22 cellular contexts compared by ENCODE assay signal in the genomic region with DNA sequence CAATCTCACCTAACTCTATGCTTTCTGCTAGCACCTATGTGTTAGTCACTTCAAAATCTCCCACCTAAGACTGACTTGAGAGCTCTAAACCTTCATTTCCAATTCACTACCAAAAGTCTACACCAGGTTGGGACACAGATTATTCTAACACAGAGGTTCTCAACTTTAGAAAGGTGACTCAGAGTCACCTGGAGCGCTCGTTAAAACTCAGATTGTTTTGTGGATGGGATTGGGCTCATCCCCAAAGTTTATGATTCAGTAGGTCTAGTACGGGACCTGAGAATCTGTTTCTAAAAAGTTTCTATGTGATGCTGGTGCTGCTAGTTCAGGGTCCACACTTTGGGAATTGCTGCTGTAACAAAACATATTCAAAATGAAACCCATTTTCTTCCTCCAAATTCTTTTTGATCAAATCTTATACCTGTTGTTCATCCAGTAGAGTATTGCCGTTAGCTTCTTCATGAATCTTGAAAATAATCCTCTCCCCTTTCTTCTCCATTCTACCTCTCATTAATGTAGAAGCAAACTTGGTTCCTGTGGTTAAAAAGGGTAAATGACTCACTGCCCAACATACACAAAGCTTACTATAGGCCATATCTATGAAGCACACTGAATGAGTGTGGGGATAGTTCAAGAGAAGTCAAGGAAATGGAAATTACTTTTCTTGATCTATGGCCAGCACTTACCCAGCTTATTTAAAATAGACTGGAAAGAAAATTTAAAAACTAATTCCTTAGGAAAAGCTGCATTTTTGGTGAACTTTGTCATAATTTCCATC.
DNase-seq lines count a peak whose midpoint lies in the region; ATAC-seq and TF ChIP-seq lines count a peak whose summit lies in the region.
"Had no signal": no experiment of that assay in that cellular context is flagged by ENCODE, and none has a peak within 500 bp of the region (broad histone marks: within the 10 kb centered on the region; RNA-seq: fewer than 3 reads in every experiment).

No MANE protein-coding gene starts in this region.

- DNase-seq in DMS53 (lab: John Stamatoyannopoulos, UW) = peak; percentile 41
- peak; percentile 7 for DNase-seq in NB4 (ENCODE audit: low read depth)
- peak; percentile 81 for DNase-seq in astrocyte of the spinal cord (ENCODE audit: low read depth, low spot score)
- no peak for DNase-seq in hepatocyte (ENCODE audit: low spot score)
- DNase-seq in G401 (ENCODE audit: low spot score) = no peak
- no peak for DNase-seq in foreskin fibroblast
- DNase-seq: activated CD4-positive, alpha-beta T cell treated with anti-CD3 and anti-CD28 coated beads, Interleukin-2, amount 50 U/mL, for 48 hours; activated T-cell treated with anti-CD3 and anti-CD28 coated beads, Interleukin-2, amount 50 U/mL, for 24 hours; immature natural killer cell; naive B cell; NCI-H1105 treated with DMSO at 0.1 percent for 48 hours; NCI-H2171; NCI-H774; Peyer's patch; posterior cingulate gyrus; T-helper 1 cell; WERI-Rb-1 had no signal

- no peak for TF ChIP-seq CTCF in NB4 (IDR thresholded peaks at IDR 0.05; ENCODE audit: low read depth, low read length)
- TF ChIP-seq CTCF in astrocyte of the spinal cord (IDR thresholded peaks at IDR 0.05; ENCODE audit: low read depth, low read length) = no peak
- TF ChIP-seq CTCF in hepatocyte (IDR thresholded peaks at IDR 0.05; ENCODE audit: poor library complexity) = no peak
- TF ChIP-seq CTCF in foreskin fibroblast (IDR thresholded peaks at IDR 0.05; ENCODE audit: low read depth, low read length) = no peak

- H3K4me1 ChIP-seq in hepatocyte (ENCODE audit: insufficient read depth) = peaks cover 24% of the 10 kb centered on the region

- 92% methylated on average over 4 of the region's 4 CpGs for WGBS in hepatocyte (ENCODE audit: low lambda C conversion rate, missing lambda C conversion rate)

- no peaks in the 10 kb centered on the region for H3K9me2 ChIP-seq in hepatocyte (replicated peaks; ENCODE audit: insufficient read depth)

- no peak for ATAC-seq in GM21360 (IDR thresholded peaks at IDR 0.05; ENCODE audit: unreplicated experiment)
- ATAC-seq in HG02973 (IDR thresholded peaks at IDR 0.05; ENCODE audit: unreplicated experiment) = no peak
- ATAC-seq: K562 had no signal

- no peak for TF ChIP-seq POLR2A in NB4 (IDR thresholded peaks at IDR 0.05; ENCODE audit: extremely low read depth, insufficient read length)

- H3K4me2 ChIP-seq in hepatocyte = no peak overlapping the region

- H3K27ac ChIP-seq in hepatocyte = peak overlapping the region; percentile 40
- H3K27ac ChIP-seq: HL-60, Peyer's patch, WERI-Rb-1 had no signal

- H3K79me2 ChIP-seq in hepatocyte = no peaks in the 10 kb centered on the region

- H3K9me3 ChIP-seq in hepatocyte (ENCODE audit: low read depth) = no peaks in the 10 kb centered on the region
- H3K9me3 ChIP-seq: Peyer's patch had no signal

- H4K20me1 ChIP-seq in hepatocyte (ENCODE audit: insufficient read depth, poor library complexity, severe bottlenecking) = no peaks in the 10 kb centered on the region

- in situ Hi-C loops in astrocyte of the spinal cord (cut with HindIII; ENCODE audit: low sequenced_read_pairs) = no loop called here
- in situ Hi-C loops in G401 (cut with HindIII; ENCODE audit: low sequenced_read_pairs) = no loop called here

- H2AFZ ChIP-seq in hepatocyte = no peak overlapping the region

- H3K27me3 ChIP-seq in hepatocyte = no peaks in the 10 kb centered on the region
- H3K27me3 ChIP-seq: Peyer's patch had no signal

- no peak overlapping the region for H3K4me3 ChIP-seq in NB4 (ENCODE audit: low read depth, low read length)
- H3K4me3 ChIP-seq in astrocyte of the spinal cord (ENCODE audit: low read depth, low read length) = no peak overlapping the region
- H3K4me3 ChIP-seq in hepatocyte = no peak overlapping the region
- no peak overlapping the region for H3K4me3 ChIP-seq in foreskin fibroblast (ENCODE audit: low read depth in 1 of 2, low read length in 2 of 2)
- H3K4me3 ChIP-seq: K562, lung, Peyer's patch had no signal

- no peaks in the 10 kb centered on the region for H3K36me3 ChIP-seq in hepatocyte (replicated peaks; ENCODE audit: insufficient read depth, low read depth)
- H3K36me3 ChIP-seq: Peyer's patch, WERI-Rb-1 had no signal

Comparison
In these comparisons a context has a peak if more than half of its experiments do, and no peak if none do; other contexts are left out.
1. DNase-seq: peak in DMS53 (single experiment), NB4 (single experiment) and astrocyte of the spinal cord (single experiment); none in hepatocyte (single experiment), G401 (single experiment) and foreskin fibroblast (0 of 2).